ENCODE assay signal across 10 cellular contexts in the genomic region with DNA sequence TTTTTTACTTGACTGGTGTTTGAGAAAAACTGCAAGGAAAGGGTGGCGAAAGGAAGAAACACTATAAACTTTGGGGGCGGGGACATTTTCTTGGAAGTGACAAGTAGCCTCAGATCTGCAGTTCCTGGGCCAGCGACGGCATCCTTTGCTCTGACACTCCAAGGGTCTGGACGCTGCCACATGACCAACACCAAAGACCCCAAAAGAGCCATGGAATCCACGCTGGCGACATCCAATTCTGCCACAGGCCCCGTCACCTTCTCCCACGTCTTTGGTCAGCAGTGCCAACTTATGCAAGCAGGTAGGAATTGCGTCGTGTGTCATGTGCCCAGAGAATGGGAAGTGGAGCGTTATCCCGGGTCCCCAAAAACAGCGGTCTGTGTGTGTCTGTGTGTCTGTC.
DNase-seq lines count a peak whose midpoint lies in the region; ATAC-seq and TF ChIP-seq lines count a peak whose summit lies in the region.
"Had no signal": no experiment of that assay in that cellular context is flagged by ENCODE, and none has a peak within 500 bp of the region (broad histone marks: within the 10 kb centered on the region; RNA-seq: fewer than 3 reads in every experiment).

No MANE protein-coding gene starts in this region.

- H3K9ac ChIP-seq in colonic mucosa (ENCODE audit: low read depth in 2 of 2, low read length in 2 of 2) (peak overlapping the region in 1 of 2 donors; percentile 44), skeletal muscle satellite cell (ENCODE audit: low read depth, low read length) (peak overlapping the region; percentile 64)

- peak in 1 of 2 donors; percentile 31 for ATAC-seq in lower lobe of right lung
- no peak for ATAC-seq in stimulated activated naive B cell treated with anti-CD40 and anti-IgM and Interleukin-4, amounts not matched to agents 10 μg/mL and 1 μg/mL and 100 μg/mL, for 72 hours (replicated peaks)

- no peak overlapping the region for H3K27ac Mint-ChIP-seq in stimulated activated naive B cell treated with anti-CD40 and anti-IgM and Interleukin-4, amounts not matched to agents 10 μg/mL and 1 μg/mL and 100 μg/mL, for 72 hours
- H3K27ac Mint-ChIP-seq: CD8-positive, alpha-beta memory T cell had no signal

- H3K4me3 ChIP-seq in H7 (ENCODE audit: insufficient read depth, low read depth, low read length) (peak overlapping the region; percentile 52), colonic mucosa (peak overlapping the region; percentile 48), lower lobe of right lung (peak overlapping the region; percentile 47), skeletal muscle satellite cell (ENCODE audit: low read length) (peak overlapping the region; percentile 69)

- H3K27me3 Mint-ChIP-seq in stimulated activated naive B cell treated with anti-CD40 and anti-IgM and Interleukin-4, amounts not matched to agents 10 μg/mL and 1 μg/mL and 100 μg/mL, for 72 hours = peaks cover 38 to 42% of the 10 kb centered on the region in 2 donors

- peaks cover 70% of the 10 kb centered on the region for H3K27me3 ChIP-seq in H7 (ENCODE audit: control insufficient read depth, insufficient read depth, low read length)
- no peaks in the 10 kb centered on the region for H3K27me3 ChIP-seq in colonic mucosa
- H3K27me3 ChIP-seq in lower lobe of right lung (ENCODE audit: low read depth) = peaks cover 46% of the 10 kb centered on the region
- H3K27me3 ChIP-seq in skeletal muscle satellite cell (ENCODE audit: control insufficient read depth, insufficient read depth, low read length) = peaks cover 18% of the 10 kb centered on the region

- no peaks in the 10 kb centered on the region for H3K36me3 ChIP-seq in H7 (replicated peaks; ENCODE audit: control insufficient read depth, insufficient read depth, low read length)
- no peaks in the 10 kb centered on the region for H3K36me3 ChIP-seq in colonic mucosa
- H3K36me3 ChIP-seq in lower lobe of right lung = no peaks in the 10 kb centered on the region
- no peaks in the 10 kb centered on the region for H3K36me3 ChIP-seq in skeletal muscle satellite cell (ENCODE audit: insufficient read depth, low read length)

- H3K4me2 ChIP-seq in skeletal muscle satellite cell (ENCODE audit: low read length) = peak overlapping the region; percentile 88

- H3K4me1 Mint-ChIP-seq in stimulated activated naive B cell treated with anti-CD40 and anti-IgM and Interleukin-4, amounts not matched to agents 10 μg/mL and 1 μg/mL and 100 μg/mL, for 72 hours = peaks cover 0 to 6% of the 10 kb centered on the region in 2 donors

- intact Hi-C loops in colonic mucosa (cut with DNase I) (no loop called here), lower lobe of right lung (cut with DNase I) (no loop called here)

- H3K36me3 Mint-ChIP-seq in stimulated activated naive B cell treated with anti-CD40 and anti-IgM and Interleukin-4, amounts not matched to agents 10 μg/mL and 1 μg/mL and 100 μg/mL, for 72 hours = no peaks in the 10 kb centered on the region

- H3K4me1 ChIP-seq in colonic mucosa = no peaks in the 10 kb centered on the region
- no peaks in the 10 kb centered on the region for H3K4me1 ChIP-seq in lower lobe of right lung
- H3K4me1 ChIP-seq in skeletal muscle satellite cell (ENCODE audit: control insufficient read depth, insufficient read depth, low read length) = peaks cover 7% of the 10 kb centered on the region

- TF ChIP-seq CTCF in colonic mucosa (IDR thresholded peaks at IDR 0.05) (no peak), lower lobe of right lung (IDR thresholded peaks at IDR 0.05) (no peak)

- H3K9me3 ChIP-seq in colonic mucosa = no peaks in the 10 kb centered on the region
- H3K9me3 ChIP-seq in lower lobe of right lung = no peaks in the 10 kb centered on the region
- H3K9me3 ChIP-seq in skeletal muscle satellite cell (replicated peaks; ENCODE audit: low read length) = peaks cover 4% of the 10 kb centered on the region

- H3K9me3 Mint-ChIP-seq in stimulated activated naive B cell treated with anti-CD40 and anti-IgM and Interleukin-4, amounts not matched to agents 10 μg/mL and 1 μg/mL and 100 μg/mL, for 72 hours = peaks cover 3 to 4% of the 10 kb centered on the region in 2 donors

- no peak overlapping the region for H3K27ac ChIP-seq in colonic mucosa
- H3K27ac ChIP-seq in lower lobe of right lung = no peak overlapping the region

- DNase-seq in H7 (peak; percentile 26), colonic mucosa (peak; percentile 52), lower lobe of right lung (no peak), SK-N-DZ (ENCODE audit: low spot score) (no peak), COLO668 (lab: John Stamatoyannopoulos, UW; ENCODE audit: unreplicated experiment) (no peak), HUDEP-2 (lab: John Stamatoyannopoulos, UW; ENCODE audit: unreplicated experiment in 76 of 76) (no peak)
- no peak for DNase-seq in stimulated activated naive B cell treated with anti-CD40 and anti-IgM and Interleukin-4, amounts not matched to agents 10 μg/mL and 1 μg/mL and 100 μg/mL, for 72 hours
- DNase-seq: CD8-positive, alpha-beta memory T cell; NCI-H1417 treated with DMSO at 0.1 percent for 48 hours had no signal

- H3K4me3 Mint-ChIP-seq in stimulated activated naive B cell treated with anti-CD40 and anti-IgM and Interleukin-4, amounts not matched to agents 10 μg/mL and 1 μg/mL and 100 μg/mL, for 72 hours = no peak overlapping the region
- H3K4me3 Mint-ChIP-seq: CD8-positive, alpha-beta memory T cell had no signal

Comparison
In these comparisons a context has a peak if more than half of its experiments do, and no peak if none do; other contexts are left out.
1. DNase-seq: peak in H7 (single experiment) and colonic mucosa (single experiment); none in lower lobe of right lung (single experiment), SK-N-DZ (single experiment), stimulated activated naive B cell treated with anti-CD40 and anti-IgM and Interleukin-4, amounts not matched to agents 10 μg/mL and 1 μg/mL and 100 μg/mL, for 72 hours (single experiment), COLO668 (single experiment) and HUDEP-2 (0 of 76).
2. Peak in every context shown above with its lines, with median percentiles within 50 percentile points of each other: H3K4me3 ChIP-seq.